In the genomic region with DNA sequence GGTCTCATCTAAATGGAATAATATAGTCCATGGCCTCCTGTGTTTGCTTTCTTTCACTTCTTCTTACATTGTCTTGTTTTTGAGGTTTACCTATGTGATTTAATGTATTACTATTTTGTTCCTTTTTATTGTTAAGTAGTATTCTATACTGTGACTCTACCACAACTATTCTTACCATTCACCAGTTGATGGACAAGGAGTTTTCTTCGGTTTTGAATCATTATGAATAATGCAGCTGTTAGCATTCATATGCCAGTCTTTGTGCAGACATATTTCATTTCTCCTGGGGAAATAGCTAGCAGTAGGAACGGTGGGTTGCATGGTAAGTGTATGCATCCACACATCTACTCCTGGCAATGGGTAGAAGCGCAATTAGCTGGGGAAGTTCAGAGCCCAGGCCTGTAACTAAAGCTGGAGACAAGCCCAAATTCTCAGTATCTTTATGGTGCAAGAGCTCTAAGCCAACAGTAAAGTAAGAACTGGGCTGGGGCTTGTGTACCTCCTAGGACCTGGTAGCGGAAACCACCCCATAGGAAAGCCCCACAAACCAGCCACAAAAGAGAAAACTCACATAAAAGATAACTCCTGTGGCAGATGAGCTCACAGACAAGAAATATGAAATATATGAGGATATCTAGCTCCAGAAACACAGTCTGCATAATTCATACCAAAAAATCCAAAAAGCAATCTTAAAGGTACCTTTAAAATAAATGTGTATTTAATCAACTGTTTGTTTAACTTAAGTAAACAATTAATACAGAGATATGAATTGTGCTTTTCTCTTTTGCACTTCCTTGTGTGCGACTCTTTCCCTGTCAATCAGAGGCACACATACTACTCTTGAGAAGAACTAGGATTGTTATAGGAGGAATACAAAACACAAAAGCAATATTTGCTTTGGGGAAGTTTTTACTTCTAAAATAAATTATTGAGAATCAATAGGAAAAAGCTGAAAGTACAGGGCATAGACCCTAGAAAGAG, we compare ENCODE assay signal across 11 cellular contexts. TPM values are rescaled to one million over a fixed set of nuclear protein-coding genes. Genes with fewer than 3 reads are reported as not detected.
DNase-seq lines count a peak whose midpoint lies in the region; ATAC-seq, FAIRE-seq and TF ChIP-seq lines count a peak whose summit lies in the region.
"Had no signal": no experiment of that assay in that cellular context is flagged by ENCODE, and none has a peak within 500 bp of the region (broad histone marks: within the 10 kb centered on the region; RNA-seq: fewer than 3 reads in every experiment).

No MANE protein-coding gene starts in this region.

- H3K27ac Mint-ChIP-seq in activated T-helper 1 cell treated with anti-CD3 and anti-CD28 coated beads, Interleukin-12 subunit alpha, Interleukin-12 subunit beta, Interleukin-2, Interleukin-4 antibody, amounts not matched to agents 30 ng/mL and 10 ng/mL and 1 ng/mL, durations not matched to agents 14 hours and 24 hours and 36 hours: peak overlapping the region; percentile 57

- no TSS peak for BruUV-seq in HepG2 (replicated peaks; lab: Mats Ljungman, UMichigan)

- H3K4me3 Mint-ChIP-seq in activated T-helper 1 cell treated with anti-CD3 and anti-CD28 coated beads, Interleukin-12 subunit alpha, Interleukin-12 subunit beta, Interleukin-2, Interleukin-4 antibody, amounts not matched to agents 30 ng/mL and 10 ng/mL and 1 ng/mL, durations not matched to agents 14 hours and 24 hours and 36 hours: no peak overlapping the region

- H3K4me2 ChIP-seq in HepG2 (ENCODE audit: low read depth, low read length): no peak overlapping the region

- H3K9me3 ChIP-seq in HepG2 (ENCODE audit: low read length) (peaks cover 7% of the 10 kb centered on the region; the same call in 1 of the 2 replicates), right lobe of liver (no peaks in the 10 kb centered on the region), stomach (peaks cover 0 to 4% (median 0%) of the 10 kb centered on the region in 4 donors)

- peaks cover 0 to 6% of the 10 kb centered on the region in 2 experiments; a peak in 1 of 5 replicates for H3K27me3 ChIP-seq in HepG2 (ENCODE audit: control insufficient read depth in 1 of 2, insufficient read depth in 2 of 2, low read length in 2 of 2)
- H3K27me3 ChIP-seq in right lobe of liver: no peaks in the 10 kb centered on the region
- no peaks in the 10 kb centered on the region for H3K27me3 ChIP-seq in stomach

- H3K9me3 Mint-ChIP-seq in activated T-helper 1 cell treated with anti-CD3 and anti-CD28 coated beads, Interleukin-12 subunit alpha, Interleukin-12 subunit beta, Interleukin-2, Interleukin-4 antibody, amounts not matched to agents 30 ng/mL and 10 ng/mL and 1 ng/mL, durations not matched to agents 14 hours and 24 hours and 36 hours: peaks cover 22% of the 10 kb centered on the region

- H3K4me1 Mint-ChIP-seq in activated T-helper 1 cell treated with anti-CD3 and anti-CD28 coated beads, Interleukin-12 subunit alpha, Interleukin-12 subunit beta, Interleukin-2, Interleukin-4 antibody, amounts not matched to agents 30 ng/mL and 10 ng/mL and 1 ng/mL, durations not matched to agents 14 hours and 24 hours and 36 hours (ENCODE audit: low read depth): peaks cover 40% of the 10 kb centered on the region

- TF ChIP-seq CTCF in HepG2 (CRISPR knock-in tag; IDR thresholded peaks at IDR 0.05) (no peak), right lobe of liver (IDR thresholded peaks at IDR 0.05) (no peak), stomach (IDR thresholded peaks at IDR 0.05) (no peak)

- intact Hi-C loops in HepG2 (cut with micrococcal nuclease; ENCODE audit: unreplicated experiment): no loop called here
- intact Hi-C loops in right lobe of liver (cut with DNase I): no loop called here
- intact Hi-C loops in activated T-helper 1 cell treated with anti-CD3 and anti-CD28 coated beads, Interleukin-12 subunit alpha, Interleukin-12 subunit beta, Interleukin-2, Interleukin-4 antibody, amounts not matched to agents 30 ng/mL and 10 ng/mL and 1 ng/mL, durations not matched to agents 14 hours and 24 hours and 36 hours (cut with micrococcal nuclease): loop anchor here (1.0 kb wide), 3 partner anchors 23 to 176 kb away; no protein-coding TSS in a partner anchor
- intact Hi-C loops in stomach (cut with DNase I; ENCODE audit: low total_unique reads): no loop called here

- WGBS in HepG2 (ENCODE audit: low lambda C conversion rate): 29% methylated on average over 5 of the region's 5 CpGs
- 65% methylated on average over 5 of the region's 5 CpGs for WGBS in right lobe of liver (ENCODE audit: insufficient coverage, low coverage, low lambda C conversion rate, missing lambda C conversion rate)
- WGBS in stomach, 5 donors: 46 to 59% (median 53%) methylated on average over 5 of the region's 5 CpGs

- H3K9ac ChIP-seq in HepG2 (ENCODE audit: insufficient read depth, low read depth, low read length): no peak overlapping the region

- ATAC-seq in HepG2 (no peak), right lobe of liver (no peak), HG03108 (IDR thresholded peaks at IDR 0.05; ENCODE audit: unreplicated experiment) (peak; percentile 60), esophagus mucosa (no peak)

- no peak for TF ChIP-seq POLR2A in HepG2 (IDR thresholded peaks at IDR 0.05; ENCODE audit: insufficient read depth in 1 of 2, low read depth in 2 of 2, low read length in 2 of 2)
- no peak for TF ChIP-seq POLR2A in right lobe of liver (IDR thresholded peaks at IDR 0.05)
- TF ChIP-seq POLR2A in stomach (IDR thresholded peaks at IDR 0.05): no peak

- H3K36me3 ChIP-seq in HepG2 (replicated peaks in 1 of 2; ENCODE audit: control insufficient read depth in 1 of 2, insufficient read depth in 2 of 2, low read length in 2 of 2) (no peaks in the 10 kb centered on the region), right lobe of liver (no peaks in the 10 kb centered on the region), stomach (no peaks in the 10 kb centered on the region)

- no peak for FAIRE-seq in HepG2 (lab: Jason Lieb, UNC)
- FAIRE-seq: H1 had no signal

- no peak for TF ChIP-seq EP300 in HepG2 (IDR thresholded peaks at IDR 0.05; ENCODE audit: low read depth in 2 of 2, low read length in 2 of 2)
- no peak for TF ChIP-seq EP300 in HepG2 (CRISPR knock-in tag; IDR thresholded peaks at IDR 0.05; ENCODE audit: borderline replicate concordance)
- no peak for TF ChIP-seq EP300 in stomach (IDR thresholded peaks at IDR 0.05)

- TF ChIP-seq RAD21 in HepG2 (CRISPR knock-in tag; IDR thresholded peaks at IDR 0.05): no peak

- H3K27ac ChIP-seq in HepG2 (ENCODE audit: extremely low read length, insufficient read depth, low read length): no peak overlapping the region
- H3K27ac ChIP-seq in right lobe of liver: no peak overlapping the region
- peak overlapping the region in 4 of 5 donors; percentile 22 to 45 (median 34) for H3K27ac ChIP-seq in stomach
- H3K27ac ChIP-seq: SK-N-MC had no signal

- in situ Hi-C loops in HepG2 (cut with HindIII; ENCODE audit: extremely low pct_ligation_motif_present, low pct_unique_long_range_greater_than_20kb): no loop called here

- no peaks in the 10 kb centered on the region for H4K20me1 ChIP-seq in HepG2 (ENCODE audit: insufficient read depth, low read length)

- CTCF ChIA-PET in HepG2 (lab: Yijun Ruan, JAX; ENCODE audit: low intra/inter-chr PET ratio, low total read pairs): no interaction called here

- no peak overlapping the region for H2AFZ ChIP-seq in HepG2 (ENCODE audit: low read length)

- no peak overlapping the region for H3K4me3 ChIP-seq in HepG2 (replicated peaks in 1 of 3; ENCODE audit: insufficient read depth in 1 of 3, low read depth in 2 of 3, low read length in 3 of 3)
- no peak overlapping the region for H3K4me3 ChIP-seq in right lobe of liver
- H3K4me3 ChIP-seq in stomach: no peak overlapping the region
- H3K4me3 ChIP-seq: SK-N-MC had no signal

- peaks cover 4% of the 10 kb centered on the region for H3K36me3 Mint-ChIP-seq in activated T-helper 1 cell treated with anti-CD3 and anti-CD28 coated beads, Interleukin-12 subunit alpha, Interleukin-12 subunit beta, Interleukin-2, Interleukin-4 antibody, amounts not matched to agents 30 ng/mL and 10 ng/mL and 1 ng/mL, durations not matched to agents 14 hours and 24 hours and 36 hours (ENCODE audit: low read depth)

- POLR2A ChIA-PET in HepG2 (lab: Yijun Ruan, JAX): no interaction called here

- DNase-seq in HepG2 (ENCODE audit: low spot score) (no peak), right lobe of liver (no peak), stomach (no peak), HuH-7 (ENCODE audit: low spot score) (no peak), SK-N-DZ (ENCODE audit: low spot score) (no peak)
- peak; percentile 60 for DNase-seq in activated T-helper 1 cell treated with anti-CD3 and anti-CD28 coated beads, Interleukin-12 subunit alpha, Interleukin-12 subunit beta, Interleukin-2, Interleukin-4 antibody, amounts not matched to agents 30 ng/mL and 10 ng/mL and 1 ng/mL, durations not matched to agents 14 hours and 24 hours and 36 hours (ENCODE audit: low spot score)
- DNase-seq: hypothalamus had no signal

- H3K27me3 Mint-ChIP-seq in activated T-helper 1 cell treated with anti-CD3 and anti-CD28 coated beads, Interleukin-12 subunit alpha, Interleukin-12 subunit beta, Interleukin-2, Interleukin-4 antibody, amounts not matched to agents 30 ng/mL and 10 ng/mL and 1 ng/mL, durations not matched to agents 14 hours and 24 hours and 36 hours (ENCODE audit: insufficient read depth): peaks cover 13% of the 10 kb centered on the region

- H3K79me2 ChIP-seq in HepG2 (ENCODE audit: insufficient read depth, low read length): no peaks in the 10 kb centered on the region

- H3K4me1 ChIP-seq in HepG2 (ENCODE audit: insufficient read depth, low read length): peaks cover 6% of the 10 kb centered on the region; the same call in 1 of the 2 replicates
- no peaks in the 10 kb centered on the region for H3K4me1 ChIP-seq in right lobe of liver
- H3K4me1 ChIP-seq in stomach: peaks cover 0 to 14% (median 7%) of the 10 kb centered on the region in 4 donors

RNA-seq across cellular contexts. Expression of gene CSTA, which starts 2.7 kb away (rescaled TPM):
- total RNA-seq in HepG2 (2016; rRNA removed; fragmentation: Illumina TruSeq; extraction: Trizol) (11.0 and 13.9 TPM in 2 replicates), right lobe of liver (10 to 100 TPM in 3 of 6 experiments, 1 to 10 TPM in 3; 4.2 to 19.3 (median 8.6) TPM), stomach (1 to 10 TPM in 1 of 5 donors, not detected in 4; 4.6 TPM), esophagus mucosa (2,321 TPM)
- total RNA-seq in HepG2 (2016; cell fraction: cytosol; rRNA removed; fragmentation: Illumina TruSeq; extraction: Trizol; ENCODE audit: low read depth): 6.8 and 7.6 TPM in 2 replicates
- total RNA-seq in HepG2 (2016; cell fraction: insoluble cytoplasmic fraction; rRNA removed; fragmentation: Illumina TruSeq; extraction: Trizol): 10.6 and 14.8 TPM in 2 replicates
- 6.5 and 8.4 TPM in 2 replicates for total RNA-seq in HepG2 (2016; cell fraction: membrane; rRNA removed; fragmentation: Illumina TruSeq; extraction: Trizol)
- 2.7 and 3.1 TPM in 2 replicates for total RNA-seq in HepG2 (2016; cell fraction: nucleus; rRNA removed; fragmentation: Illumina TruSeq; extraction: Trizol)
- polyA plus RNA-seq in HepG2 (2011; rRNA removed) (3.9 and 4.9 TPM in 2 replicates), stomach (1,000 to 10,000 TPM in 1 of 3 donors, 10 to 100 TPM in 1, 1 to 10 TPM in 1; 8.8 to 1,479 (median 86.0) TPM)
- polyA plus RNA-seq in HepG2 (2011; cell fraction: cytosol; rRNA removed): 0.91 and 3.9 TPM in 2 replicates
- 0.61 and 1.5 TPM in 2 replicates for polyA plus RNA-seq in HepG2 (2011; cell fraction: nucleus; rRNA removed)
- 6.1 and 6.9 TPM in 2 replicates for polyA plus RNA-seq in HepG2 (2012)
- 6.8 and 7.2 TPM in 2 replicates for polyA plus RNA-seq in HepG2 (2016; cell fraction: cytosol; fragmentation: Illumina TruSeq; extraction: Trizol; ENCODE audit: low read depth)
- polyA plus RNA-seq in HepG2 (2016; cell fraction: insoluble cytoplasmic fraction; fragmentation: Illumina TruSeq; extraction: Trizol; ENCODE audit: low read depth): 13.5 and 13.6 TPM in 2 replicates
- polyA plus RNA-seq in HepG2 (2016; cell fraction: membrane; fragmentation: Illumina TruSeq; extraction: Trizol; ENCODE audit: low read depth): 7.0 and 8.5 TPM in 2 replicates
- polyA plus RNA-seq in HepG2 (2016; cell fraction: nucleus; fragmentation: Illumina TruSeq; extraction: Trizol; ENCODE audit: insufficient read depth, low read depth): 6.3 and 6.6 TPM in 2 replicates
- polyA minus RNA-seq in HepG2 (2011; rRNA and poly(A)+ RNA removed; ENCODE audit: low replicate concordance): not detected in 2 replicates
- 1.8 TPM in 1 of 2 replicates, not detected in the other for polyA minus RNA-seq in HepG2 (2011; cell fraction: cytosol; rRNA and poly(A)+ RNA removed)
- polyA minus RNA-seq in HepG2 (2011; cell fraction: nucleus; rRNA and poly(A)+ RNA removed): 0.90 and 1.5 TPM in 2 replicates
- total RNA-seq in activated T-helper 1 cell treated with anti-CD3 and anti-CD28 coated beads, Interleukin-12 subunit alpha, Interleukin-12 subunit beta, Interleukin-2, Interleukin-4 antibody, amounts not matched to agents 30 ng/mL and 10 ng/mL and 1 ng/mL, durations not matched to agents 14 hours and 24 hours and 36 hours: not detected in 2 replicates
- not detected in 2 replicates for polyA plus RNA-seq in SK-N-DZ (2014; cell fraction: cytosol; rRNA removed)
- not detected in 2 replicates for polyA plus RNA-seq in SK-N-DZ (2014; cell fraction: nucleus; rRNA removed)
- total RNA-seq: H1 had no signal
- polyA plus RNA-seq: H1 had no signal

Comparison
In these comparisons a context has a peak if more than half of its experiments do, and no peak if none do; other contexts are left out.
1. H3K27ac ChIP-seq: peak in stomach (4 of 5); none in HepG2 (single experiment) and right lobe of liver (0 of 3).
2. RNA of gene CSTA, which starts 2.7 kb away (total RNA-seq): 2,321 TPM in esophagus mucosa (single experiment); 4.2 to 19.3 TPM in right lobe of liver, 2.7 to 14.8 TPM in HepG2, not detected in activated T-helper 1 cell treated with anti-CD3 and anti-CD28 coated beads, Interleukin-12 subunit alpha, Interleukin-12 subunit beta, Interleukin-2, Interleukin-4 antibody, amounts not matched to agents 30 ng/mL and 10 ng/mL and 1 ng/mL, durations not matched to agents 14 hours and 24 hours and 36 hours and 4.6 TPM in stomach; every median in the first group is over 100 times any median in the second.